In the genomic region with DNA sequence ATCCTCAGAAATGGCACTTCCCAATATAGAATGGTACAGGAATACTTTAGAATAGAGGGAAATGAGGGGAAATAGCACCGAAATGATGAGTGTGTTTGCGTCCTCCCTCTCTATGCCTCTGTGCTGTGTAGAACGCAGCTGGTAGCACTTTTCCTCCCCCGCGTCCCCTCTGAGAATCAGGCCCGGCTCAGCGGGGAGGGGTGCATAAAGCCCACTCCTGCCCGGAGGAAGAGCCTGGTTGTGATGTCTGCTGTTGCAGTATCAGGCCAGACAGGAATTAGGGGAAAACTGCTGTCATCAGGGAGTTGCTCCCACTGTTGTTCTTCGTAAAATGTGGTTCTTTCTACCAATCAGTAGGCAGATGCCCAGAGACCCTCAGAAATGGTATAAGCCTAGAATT, we compare ENCODE assay signal across 8 cellular contexts.
"Had no signal": no experiment of that assay in that cellular context is flagged by ENCODE, and none has a peak within 500 bp of the region (broad histone marks: within the 10 kb centered on the region; RNA-seq: fewer than 3 reads in every experiment).

No MANE protein-coding gene starts in this region.

- DNase-seq: H9, HCEC 1CT, KBM-7 had no signal

- H3K27ac ChIP-seq: HL-60, KMS-11 had no signal

- H3K4me3 ChIP-seq: GM23338 had no signal

- H2AFZ ChIP-seq: GM23338 had no signal

- H3K27ac Mint-ChIP-seq: GM23338, H9, IgD-negative memory B cell had no signal

- H3K4me1 Mint-ChIP-seq: GM23338, H9, IgD-negative memory B cell had no signal

- H3K36me3 Mint-ChIP-seq: IgD-negative memory B cell had no signal

- H3K4me2 ChIP-seq: GM23338, KMS-11 had no signal

- ATAC-seq: GM23338, HepG2 had no signal

- H3K4me3 Mint-ChIP-seq: GM23338, H9, IgD-negative memory B cell had no signal

- H3K9ac ChIP-seq: KMS-11 had no signal
